10 cellular contexts compared by ENCODE assay signal in the genomic region with DNA sequence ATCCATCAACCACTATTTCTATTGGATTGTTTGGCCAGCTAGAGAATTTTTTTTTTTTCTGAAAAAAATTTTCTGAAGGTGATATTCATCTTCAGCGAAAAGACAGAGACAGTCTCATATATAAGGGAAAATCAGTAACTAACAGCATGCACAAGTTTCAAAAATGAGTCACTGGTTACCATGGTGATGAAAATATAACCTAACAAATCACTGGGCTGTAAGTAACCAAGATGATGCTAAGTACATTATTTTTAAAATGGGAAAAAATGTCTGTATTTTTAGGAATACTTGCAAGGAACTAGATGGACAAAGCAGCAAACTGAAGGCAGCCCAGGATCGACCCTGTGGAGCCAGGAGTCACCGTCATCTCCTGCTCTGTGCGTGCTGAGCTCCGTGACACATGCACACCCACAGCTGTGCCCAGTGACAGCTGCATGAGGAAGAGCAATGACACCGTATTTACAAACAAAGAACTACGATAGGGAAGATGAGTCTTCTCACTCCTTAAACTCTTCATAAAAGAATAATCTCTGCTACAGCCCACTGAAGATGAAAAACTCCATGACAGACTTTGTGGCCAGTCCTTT.
DNase-seq lines count a peak whose midpoint lies in the region; ATAC-seq and TF ChIP-seq lines count a peak whose summit lies in the region.
"Had no signal": no experiment of that assay in that cellular context is flagged by ENCODE, and none has a peak within 500 bp of the region (broad histone marks: within the 10 kb centered on the region; RNA-seq: fewer than 3 reads in every experiment).

No MANE protein-coding gene starts in this region.

- peaks cover 42 to 53% of the 10 kb centered on the region in 2 donors for H3K36me3 Mint-ChIP-seq in CD14-positive monocyte
- H3K36me3 Mint-ChIP-seq in IgD-negative memory B cell, result peaks cover 11% of the 10 kb centered on the region
- peaks cover 42% of the 10 kb centered on the region for H3K36me3 Mint-ChIP-seq in activated naive CD8-positive, alpha-beta T cell
- peaks cover 11% of the 10 kb centered on the region for H3K36me3 Mint-ChIP-seq in neural progenitor cell

- H3K27me3 Mint-ChIP-seq in CD14-positive monocyte (ENCODE audit: low read depth in 3 of 3) (no peaks in the 10 kb centered on the region), IgD-negative memory B cell (peaks cover under 1% of the 10 kb centered on the region), neural progenitor cell (ENCODE audit: insufficient read depth, low read depth) (peaks cover 3% of the 10 kb centered on the region)
- H3K27me3 Mint-ChIP-seq in activated naive CD8-positive, alpha-beta T cell, result no peaks in the 10 kb centered on the region

- H3K4me1 Mint-ChIP-seq in CD14-positive monocyte, result peaks cover 40% of the 10 kb centered on the region
- H3K4me1 Mint-ChIP-seq in IgD-negative memory B cell, result peaks cover 44 to 54% (median 47%) of the 10 kb centered on the region in 3 donors
- H3K4me1 Mint-ChIP-seq in activated naive CD8-positive, alpha-beta T cell (ENCODE audit: low read depth), result peaks cover 72% of the 10 kb centered on the region
- H3K4me1 Mint-ChIP-seq in neural progenitor cell, result peaks cover 26% of the 10 kb centered on the region

- H3K9me3 Mint-ChIP-seq in CD14-positive monocyte (peaks cover 0 to 1% (median 0%) of the 10 kb centered on the region in 7 donors), IgD-negative memory B cell (no peaks in the 10 kb centered on the region), neural progenitor cell (peaks cover 11% of the 10 kb centered on the region)
- no peaks in the 10 kb centered on the region for H3K9me3 Mint-ChIP-seq in activated naive CD8-positive, alpha-beta T cell (ENCODE audit: low read depth)

- intact Hi-C loops in CD14-positive monocyte (cut with micrococcal nuclease), result loop anchor here in 1 of 2 donors (5.0 kb wide), 1 partner anchor 41 kb away; no protein-coding TSS in a partner anchor

- TF ChIP-seq CTCF in CD14-positive monocyte (IDR thresholded peaks at IDR 0.05) (no peak), neural progenitor cell (IDR thresholded peaks at IDR 0.05) (no peak)

- ATAC-seq in GM21526 (IDR thresholded peaks at IDR 0.05; ENCODE audit: low FRiP score, unreplicated experiment), result no peak
- no peak for ATAC-seq in HG02870 (IDR thresholded peaks at IDR 0.05; ENCODE audit: unreplicated experiment)

- peak overlapping the region; percentile 85 to 95 (median 89) for H3K27ac Mint-ChIP-seq in CD14-positive monocyte
- H3K27ac Mint-ChIP-seq in IgD-negative memory B cell, result peak overlapping the region; percentile 82 to 94 (median 84)
- H3K27ac Mint-ChIP-seq in activated naive CD8-positive, alpha-beta T cell, result peak overlapping the region; percentile 92
- no peak overlapping the region for H3K27ac Mint-ChIP-seq in neural progenitor cell

- H3K27ac ChIP-seq in neural progenitor cell, result no peak overlapping the region

- H3K9me3 ChIP-seq in neural progenitor cell (ENCODE audit: low read depth), result no peaks in the 10 kb centered on the region

- H3K4me3 ChIP-seq in neural progenitor cell, result no peak overlapping the region

- no peak overlapping the region for H3K9ac ChIP-seq in neural progenitor cell

- H3K4me3 Mint-ChIP-seq in CD14-positive monocyte (no peak overlapping the region), IgD-negative memory B cell (peak overlapping the region in 3 of 4 donors; percentile 22 to 90 (median 87)), neural progenitor cell (no peak overlapping the region)
- H3K4me3 Mint-ChIP-seq in activated naive CD8-positive, alpha-beta T cell, result peak overlapping the region; percentile 65

- peaks cover 14% of the 10 kb centered on the region for H3K4me1 ChIP-seq in neural progenitor cell

- H3K27me3 ChIP-seq in neural progenitor cell, result no peaks in the 10 kb centered on the region

- peaks cover 6% of the 10 kb centered on the region for H3F3A ChIP-seq in neural progenitor cell (ENCODE audit: low read depth)

- H3K4me2 ChIP-seq in neural progenitor cell, result no peak overlapping the region

- H2AFZ ChIP-seq in neural progenitor cell (replicated peaks), result no peak overlapping the region

- peak; percentile 49 for DNase-seq in CD14-positive monocyte (ENCODE audit: low spot score)
- peak; percentile 22 for DNase-seq in mucosa of gallbladder (ENCODE audit: low spot score)
- DNase-seq in NCI-H187 treated with DMSO at 0.1 percent for 48 hours (lab: John Stamatoyannopoulos, UW), result no peak
- no peak for DNase-seq in neural progenitor cell (ENCODE audit: low spot score)
- DNase-seq: DMS79 treated with DMSO at 0.1 percent for 48 hours, T1000 had no signal

- no peaks in the 10 kb centered on the region for H3K79me2 ChIP-seq in neural progenitor cell (ENCODE audit: low read depth)

- H4K20me1 ChIP-seq in neural progenitor cell (ENCODE audit: low read depth), result no peaks in the 10 kb centered on the region

- no peaks in the 10 kb centered on the region for H3K36me3 ChIP-seq in neural progenitor cell

Comparison
In these comparisons a context has a peak if more than half of its experiments do, and no peak if none do; other contexts are left out.
1. DNase-seq: peak in CD14-positive monocyte (single experiment) and mucosa of gallbladder (single experiment); none in NCI-H187 treated with DMSO at 0.1 percent for 48 hours (single experiment) and neural progenitor cell (single experiment).
2. H3K4me3 Mint-ChIP-seq: peak in IgD-negative memory B cell (3 of 4) and activated naive CD8-positive, alpha-beta T cell (single experiment); none in CD14-positive monocyte (0 of 2) and neural progenitor cell (single experiment).